In the genomic region with DNA sequence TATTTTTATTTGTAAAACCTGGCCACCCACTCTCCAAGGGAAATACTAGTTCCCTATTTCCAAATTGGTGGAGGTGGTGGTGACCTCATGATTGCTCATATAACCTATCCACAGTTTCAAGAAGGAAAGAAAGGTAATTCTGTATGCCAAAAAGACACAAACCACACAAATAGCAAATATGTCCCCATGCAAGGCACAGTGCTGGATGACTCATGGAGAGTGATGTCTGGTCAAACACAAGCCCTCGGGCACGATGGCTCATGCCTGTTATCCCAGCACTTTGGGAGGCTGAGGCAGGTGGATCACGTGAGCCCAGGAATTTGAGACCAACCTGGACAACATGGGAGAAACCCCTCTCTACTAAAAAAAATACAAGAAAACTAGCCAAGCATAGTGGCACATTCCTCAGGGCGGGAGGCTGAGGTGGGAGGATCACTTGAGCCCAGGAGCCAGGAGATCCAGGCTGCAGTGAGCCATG, we compare ENCODE assay signal across 12 cellular contexts.
DNase-seq lines count a peak whose midpoint lies in the region; ATAC-seq lines count a peak whose summit lies in the region.
"Had no signal": no experiment of that assay in that cellular context is flagged by ENCODE, and none has a peak within 500 bp of the region (broad histone marks: within the 10 kb centered on the region; RNA-seq: fewer than 3 reads in every experiment).

No MANE protein-coding gene starts in this region.

- no peak overlapping the region for H3K23ac ChIP-seq in mesendoderm (ENCODE audit: low read length)

- no peak overlapping the region for H3K18ac ChIP-seq in mesendoderm (ENCODE audit: low read length)

- no CpG with 5 or more reads among the region's 4 CpGs for WGBS in mesendoderm (ENCODE audit: extremely low coverage, insufficient coverage, low lambda C conversion rate)

- ATAC-seq in GM18511 (IDR thresholded peaks at IDR 0.05; ENCODE audit: unreplicated experiment), result no peak
- ATAC-seq: naive thymus-derived CD4-positive, alpha-beta T cell; T-cell had no signal

- H2AK5ac ChIP-seq in mesendoderm (ENCODE audit: low read length), result no peak overlapping the region

- peaks cover 0 to 5% (median 2%) of the 10 kb centered on the region in 4 donors for H3K4me1 Mint-ChIP-seq in CD4-positive, alpha-beta memory T cell

- H3K4me1 ChIP-seq in mesendoderm (ENCODE audit: control insufficient read depth, low read depth, low read length), result no peaks in the 10 kb centered on the region
- H3K4me1 ChIP-seq in CD4-positive, alpha-beta memory T cell (ENCODE audit: insufficient read depth, low read length), result peaks cover under 1% of the 10 kb centered on the region

- no peaks in the 10 kb centered on the region for H3K36me3 Mint-ChIP-seq in CD4-positive, alpha-beta memory T cell
- H3K36me3 Mint-ChIP-seq: T-cell had no signal

- no peak overlapping the region for H3K9ac ChIP-seq in mesendoderm (ENCODE audit: low read length)

- no peaks in the 10 kb centered on the region for H3K9me3 ChIP-seq in CD4-positive, alpha-beta memory T cell (ENCODE audit: control insufficient read depth in 1 of 2, low read length in 2 of 2)

- H3K4ac ChIP-seq in mesendoderm (ENCODE audit: low read depth, low read length), result no peak overlapping the region

- no peak overlapping the region for H4K5ac ChIP-seq in mesendoderm (ENCODE audit: low read length)

- H3K9me3 Mint-ChIP-seq in CD4-positive, alpha-beta memory T cell, result no peaks in the 10 kb centered on the region
- H3K9me3 Mint-ChIP-seq: naive thymus-derived CD4-positive, alpha-beta T cell; T-cell had no signal

- no peak overlapping the region for H4K8ac ChIP-seq in mesendoderm (ENCODE audit: low read depth, low read length)

- no peaks in the 10 kb centered on the region for H3K27me3 ChIP-seq in mesendoderm (ENCODE audit: insufficient read depth, low read length, poor library complexity)
- no peaks in the 10 kb centered on the region for H3K27me3 ChIP-seq in CD4-positive, alpha-beta memory T cell (ENCODE audit: insufficient read depth, low read length)

- H2BK120ac ChIP-seq in mesendoderm (ENCODE audit: low read depth, low read length), result no peak overlapping the region

- no peaks in the 10 kb centered on the region for H3K36me3 ChIP-seq in mesendoderm (ENCODE audit: control insufficient read depth, insufficient read depth, low read length)
- H3K36me3 ChIP-seq in CD4-positive, alpha-beta memory T cell (ENCODE audit: insufficient read depth, low read length), result no peaks in the 10 kb centered on the region

- POLR2A ChIA-PET in CD4-positive, alpha-beta memory T cell (lab: Charles Lee; ENCODE audit: partially characterized antibody), result no interaction called here

- H3K56ac ChIP-seq in mesendoderm (ENCODE audit: low read length), result no peak overlapping the region

- H3K4me3 ChIP-seq in mesendoderm (ENCODE audit: low read length), result no peak overlapping the region
- H3K4me3 ChIP-seq in CD4-positive, alpha-beta memory T cell (ENCODE audit: low read length in 2 of 2), result no peak overlapping the region

- H3K27me3 Mint-ChIP-seq in CD4-positive, alpha-beta memory T cell, result no peaks in the 10 kb centered on the region
- H3K27me3 Mint-ChIP-seq: naive thymus-derived CD4-positive, alpha-beta T cell; T-cell had no signal

- H3K27ac Mint-ChIP-seq in CD4-positive, alpha-beta memory T cell, result no peak overlapping the region
- H3K27ac Mint-ChIP-seq: naive thymus-derived CD4-positive, alpha-beta T cell; T-cell had no signal

- no peak overlapping the region for H3K4me3 Mint-ChIP-seq in CD4-positive, alpha-beta memory T cell
- H3K4me3 Mint-ChIP-seq: naive thymus-derived CD4-positive, alpha-beta T cell; T-cell had no signal

- H3K79me2 ChIP-seq in mesendoderm (ENCODE audit: control insufficient read depth, insufficient read depth, low read length), result no peaks in the 10 kb centered on the region

- DNase-seq in EH (ENCODE audit: low read depth) (peak; percentile 72), LHCN-M2 (ENCODE audit: low read depth) (peak; percentile 29), astrocyte of the hippocampus (ENCODE audit: low read depth, low spot score) (peak; percentile 79), mesendoderm (peak; percentile 34), amniotic stem cell (lab: John Stamatoyannopoulos, UW) (no peak)
- DNase-seq in CD4-positive, alpha-beta memory T cell, result no peak
- DNase-seq: hippocampal formation; naive thymus-derived CD4-positive, alpha-beta T cell; NCI-H2029 treated with DMSO at 0.1 percent for 48 hours; small intestine; T-cell had no signal

- no peak overlapping the region for H2BK5ac ChIP-seq in mesendoderm (ENCODE audit: low read length)

- no peaks in the 10 kb centered on the region for H3K79me1 ChIP-seq in mesendoderm (ENCODE audit: low read length)

- no peak overlapping the region for H2BK15ac ChIP-seq in mesendoderm (replicated peaks; ENCODE audit: low read depth)

- H3K4me2 ChIP-seq in mesendoderm (ENCODE audit: low read length), result no peak overlapping the region

- CTCF ChIA-PET in CD4-positive, alpha-beta memory T cell (lab: Charles Lee; ENCODE audit: partially characterized antibody), result no interaction called here

- H3K27ac ChIP-seq in mesendoderm (ENCODE audit: low read depth, low read length), result no peak overlapping the region
- H3K27ac ChIP-seq in CD4-positive, alpha-beta memory T cell (ENCODE audit: low read depth, low read length), result no peak overlapping the region

- intact Hi-C loops in CD4-positive, alpha-beta memory T cell (cut with micrococcal nuclease), result no loop called here

Comparison
In these comparisons a context has a peak if more than half of its experiments do, and no peak if none do; other contexts are left out.
1. DNase-seq: peak in EH (single experiment), LHCN-M2 (single experiment), astrocyte of the hippocampus (single experiment) and mesendoderm (single experiment); none in amniotic stem cell (single experiment) and CD4-positive, alpha-beta memory T cell (0 of 5).